24 cellular contexts compared by ENCODE assay signal in the genomic region with DNA sequence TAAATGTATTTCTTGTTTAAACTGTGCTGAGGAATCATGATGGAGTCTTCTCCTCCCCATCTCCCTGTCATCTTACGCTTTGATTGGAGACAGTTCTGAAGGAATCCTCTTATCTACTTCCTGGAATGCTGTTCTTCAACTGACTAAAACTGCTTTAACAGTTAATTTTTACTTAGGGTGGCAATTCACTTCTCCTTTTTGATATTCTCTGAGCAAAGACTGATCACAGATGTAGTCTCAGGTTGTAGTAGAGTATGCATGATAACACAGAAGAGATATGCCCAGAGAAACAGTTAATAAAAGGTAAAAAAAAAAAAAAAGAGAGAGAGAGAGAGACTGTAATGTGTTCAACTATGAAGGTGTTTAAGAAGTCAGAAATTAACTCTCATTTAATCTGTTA. TPM values are rescaled to one million over a fixed set of nuclear protein-coding genes. Genes with fewer than 3 reads are reported as not detected.
"Had no signal": no experiment of that assay in that cellular context is flagged by ENCODE, and none has a peak within 500 bp of the region (broad histone marks: within the 10 kb centered on the region; RNA-seq: fewer than 3 reads in every experiment).

No MANE protein-coding gene starts in this region.

- ATAC-seq: activated CD8-positive, alpha-beta memory T cell treated with anti-CD3 and anti-CD28 coated beads, Interleukin-2, amount 10 ng/mL, durations not matched to agents 7 days and 5 days; activated CD8-positive, alpha-beta T cell treated with anti-CD3 and anti-CD28 coated beads for 36 hours; activated naive CD8-positive, alpha-beta T cell treated with anti-CD3 and anti-CD28 coated beads, Interleukin-2, amount 50 U/mL, for 24 hours; gastrocnemius medialis; left ventricle myocardium superior; right lobe of liver had no signal

- DNase-seq: activated CD4-positive, alpha-beta T cell treated with anti-CD3 and anti-CD28 coated beads, Interleukin-2, amount 10 ng/mL, durations not matched to agents 7 days and 5 days; activated CD4-positive, CD25-positive, alpha-beta regulatory T cell treated with anti-CD3 and anti-CD28 coated beads, Interleukin-2, amount 50 U/mL, for 72 hours; activated CD8-positive, alpha-beta memory T cell treated with anti-CD3 and anti-CD28 coated beads, Interleukin-2, amount 10 ng/mL, durations not matched to agents 7 days and 5 days; activated CD8-positive, alpha-beta T cell treated with anti-CD3 and anti-CD28 coated beads for 36 hours; activated gamma-delta T cell; activated naive CD4-positive, alpha-beta T cell treated with anti-CD3 and anti-CD28 coated beads, Interleukin-2, amount 50 U/mL, for 16 hours; activated naive CD8-positive, alpha-beta T cell treated with anti-CD3 and anti-CD28 coated beads, Interleukin-2, amount 50 U/mL, for 24 hours; activated T-cell treated with anti-CD3 and anti-CD28 coated beads for 4 hours; gastrocnemius medialis; hypothalamus; left ventricle myocardium superior; mammary epithelial cell; occipital lobe; right lobe of liver; stimulated activated CD4-positive, alpha-beta T cell treated with anti-CD3 and anti-CD28 coated beads, Interleukin-2, amount 100 ng/mL, for 24 hours; stimulated activated naive CD4-positive, alpha-beta T cell; testis had no signal

- H3K4me1 Mint-ChIP-seq: brain had no signal

- H3K27ac Mint-ChIP-seq: activated CD4-positive, alpha-beta T cell treated with anti-CD3 and anti-CD28 coated beads, Interleukin-2, amount 10 ng/mL, durations not matched to agents 7 days and 5 days; activated CD8-positive, alpha-beta memory T cell treated with anti-CD3 and anti-CD28 coated beads, Interleukin-2, amount 10 ng/mL, durations not matched to agents 7 days and 5 days; activated CD8-positive, alpha-beta T cell treated with anti-CD3 and anti-CD28 coated beads for 36 hours; activated naive CD8-positive, alpha-beta T cell treated with anti-CD3 and anti-CD28 coated beads, Interleukin-2, amount 50 U/mL, for 24 hours; brain; T-helper 1 cell treated with Interleukin-12 subunit alpha and Interleukin-12 subunit beta and Interleukin-4 antibody, amounts not matched to agents 30 μg/mL and 1 μg/mL, for 36 hours had no signal

- H3K27me3 Mint-ChIP-seq: activated CD4-positive, alpha-beta T cell treated with anti-CD3 and anti-CD28 coated beads, Interleukin-2, amount 10 ng/mL, durations not matched to agents 7 days and 5 days; activated CD8-positive, alpha-beta memory T cell treated with anti-CD3 and anti-CD28 coated beads, Interleukin-2, amount 10 ng/mL, durations not matched to agents 7 days and 5 days; activated CD8-positive, alpha-beta T cell treated with anti-CD3 and anti-CD28 coated beads for 36 hours; activated naive CD8-positive, alpha-beta T cell treated with anti-CD3 and anti-CD28 coated beads, Interleukin-2, amount 50 U/mL, for 24 hours; brain had no signal

- H3K9me3 Mint-ChIP-seq: activated CD4-positive, alpha-beta T cell treated with anti-CD3 and anti-CD28 coated beads, Interleukin-2, amount 10 ng/mL, durations not matched to agents 7 days and 5 days; activated naive CD8-positive, alpha-beta T cell treated with anti-CD3 and anti-CD28 coated beads, Interleukin-2, amount 50 U/mL, for 24 hours; T-helper 1 cell treated with Interleukin-12 subunit alpha and Interleukin-12 subunit beta and Interleukin-4 antibody, amounts not matched to agents 30 μg/mL and 1 μg/mL, for 36 hours had no signal

- H3K4me3 Mint-ChIP-seq: activated CD4-positive, alpha-beta T cell treated with anti-CD3 and anti-CD28 coated beads, Interleukin-2, amount 10 ng/mL, durations not matched to agents 7 days and 5 days; activated CD8-positive, alpha-beta memory T cell treated with anti-CD3 and anti-CD28 coated beads, Interleukin-2, amount 10 ng/mL, durations not matched to agents 7 days and 5 days; activated CD8-positive, alpha-beta T cell treated with anti-CD3 and anti-CD28 coated beads for 36 hours; activated naive CD8-positive, alpha-beta T cell treated with anti-CD3 and anti-CD28 coated beads, Interleukin-2, amount 50 U/mL, for 24 hours; brain; T-helper 1 cell treated with Interleukin-12 subunit alpha and Interleukin-12 subunit beta and Interleukin-4 antibody, amounts not matched to agents 30 μg/mL and 1 μg/mL, for 36 hours had no signal

- H3K36me3 Mint-ChIP-seq: brain had no signal

RNA-seq across cellular contexts. Expression of a gene that starts 1.4 kb away (rescaled TPM):
- total RNA-seq: activated CD4-positive, alpha-beta T cell treated with anti-CD3 and anti-CD28 coated beads, Interleukin-2, amount 10 ng/mL, durations not matched to agents 7 days and 5 days; activated CD8-positive, alpha-beta memory T cell treated with anti-CD3 and anti-CD28 coated beads, Interleukin-2, amount 10 ng/mL, durations not matched to agents 7 days and 5 days; activated CD8-positive, alpha-beta T cell treated with anti-CD3 and anti-CD28 coated beads for 36 hours; cardiac septum; dermis microvascular lymphatic vessel endothelial cell; gastrocnemius medialis; left ventricle myocardium superior; myocyte; testis; vagina had no signal
- polyA plus RNA-seq: mammary epithelial cell, neural cell had no signal

RNA-seq across cellular contexts. Expression of a gene that starts 10.6 kb away (rescaled TPM):
- polyA plus RNA-seq: neural cell had no signal

RNA-seq across cellular contexts. Expression of a gene that starts 20.7 kb away (rescaled TPM):
- total RNA-seq: myocyte, occipital lobe had no signal
- polyA plus RNA-seq: neural cell had no signal

RNA-seq across cellular contexts. Expression of a gene that starts 56.0 kb away (rescaled TPM):
- polyA plus RNA-seq: neural cell had no signal
